ENCODE assay signal across 1 cellular context in the genomic region with DNA sequence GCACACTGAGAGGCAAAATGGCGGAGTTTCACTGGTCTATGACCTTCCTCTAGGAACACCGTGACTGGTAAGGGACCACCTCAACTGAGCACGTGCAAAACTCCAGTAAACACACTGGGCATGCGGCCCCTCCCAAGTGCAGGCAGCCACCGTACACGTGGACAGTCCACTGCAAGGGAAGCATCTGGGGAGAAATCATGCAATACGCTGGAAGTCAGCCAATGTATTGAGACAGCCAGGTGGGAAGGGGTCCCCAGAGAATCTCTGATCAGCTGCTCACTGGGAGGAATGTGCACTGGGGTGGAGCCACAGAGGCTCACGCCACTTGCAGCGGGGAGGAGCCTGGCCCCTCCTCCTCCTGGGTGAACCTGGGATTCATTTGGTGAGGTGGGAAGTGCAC.
TF ChIP-seq lines count a peak whose summit lies in the region.

No MANE protein-coding gene starts in this region.

TF ChIP-seq in K562, 482 proteins besides CTCF, POLR2A, EP300 and RAD21 (continued from another document):
- TF ChIP-seq, protein P1, sequence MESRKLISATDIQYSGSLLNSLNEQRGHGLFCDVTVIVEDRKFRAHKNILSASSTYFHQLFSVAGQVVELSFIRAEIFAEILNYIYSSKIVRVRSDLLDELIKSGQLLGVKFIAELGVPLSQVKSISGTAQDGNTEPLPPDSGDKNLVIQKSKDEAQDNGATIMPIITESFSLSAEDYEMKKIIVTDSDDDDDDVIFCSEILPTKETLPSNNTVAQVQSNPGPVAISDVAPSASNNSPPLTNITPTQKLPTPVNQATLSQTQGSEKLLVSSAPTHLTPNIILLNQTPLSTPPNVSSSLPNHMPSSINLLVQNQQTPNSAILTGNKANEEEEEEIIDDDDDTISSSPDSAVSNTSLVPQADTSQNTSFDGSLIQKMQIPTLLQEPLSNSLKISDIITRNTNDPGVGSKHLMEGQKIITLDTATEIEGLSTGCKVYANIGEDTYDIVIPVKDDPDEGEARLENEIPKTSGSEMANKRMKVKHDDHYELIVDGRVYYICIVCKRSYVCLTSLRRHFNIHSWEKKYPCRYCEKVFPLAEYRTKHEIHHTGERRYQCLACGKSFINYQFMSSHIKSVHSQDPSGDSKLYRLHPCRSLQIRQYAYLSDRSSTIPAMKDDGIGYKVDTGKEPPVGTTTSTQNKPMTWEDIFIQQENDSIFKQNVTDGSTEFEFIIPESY (CRISPR knock-in tag; IDR thresholded peaks at IDR 0.05) = no peak
- TF ChIP-seq TBP (optimal IDR thresholded peaks at IDR 0.05; ENCODE audit: low read depth, low read length) (no peak), BHLHE40 (IDR thresholded peaks at IDR 0.05; ENCODE audit: low read length) (0 out of 2 replicates have a peak, but pooled peaks have one; percentile 12), ZFPM2 (CRISPR knock-in tag; IDR thresholded peaks at IDR 0.05) (no peak), GTF2F1 (IDR thresholded peaks at IDR 0.05; ENCODE audit: low read depth, low read length) (no peak), ZNF24 (IDR thresholded peaks at IDR 0.05) (no peak), NCOA4 (IDR thresholded peaks at IDR 0.05; ENCODE audit: partially characterized antibody) (no peak), KDM1A (IDR thresholded peaks at IDR 0.05) (no peak), ELF1 (tag; IDR thresholded peaks at IDR 0.05) (no peak), ILK (tag; IDR thresholded peaks at IDR 0.05; ENCODE audit: borderline replicate concordance, low read depth) (no peak), NELFE (IDR thresholded peaks at IDR 0.05; ENCODE audit: insufficient read depth, insufficient read length) (no peak), L3MBTL2 (IDR thresholded peaks at IDR 0.05) (peak; percentile 56; the same call in 1 of the 2 replicates)
- TF ChIP-seq, protein P2, sequence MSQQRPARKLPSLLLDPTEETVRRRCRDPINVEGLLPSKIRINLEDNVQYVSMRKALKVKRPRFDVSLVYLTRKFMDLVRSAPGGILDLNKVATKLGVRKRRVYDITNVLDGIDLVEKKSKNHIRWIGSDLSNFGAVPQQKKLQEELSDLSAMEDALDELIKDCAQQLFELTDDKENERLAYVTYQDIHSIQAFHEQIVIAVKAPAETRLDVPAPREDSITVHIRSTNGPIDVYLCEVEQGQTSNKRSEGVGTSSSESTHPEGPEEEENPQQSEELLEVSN (IDR thresholded peaks at IDR 0.05; ENCODE audit: borderline replicate concordance in 1 of 2, extremely low read depth in 1 of 2, insufficient read depth in 1 of 2, insufficient read length in 1 of 2, low read depth in 1 of 2, low read length in 1 of 2, poor library complexity in 1 of 2, severe bottlenecking in 1 of 2) = peak in 1 of 2 experiments; percentile 34
- TF ChIP-seq, protein P3, sequence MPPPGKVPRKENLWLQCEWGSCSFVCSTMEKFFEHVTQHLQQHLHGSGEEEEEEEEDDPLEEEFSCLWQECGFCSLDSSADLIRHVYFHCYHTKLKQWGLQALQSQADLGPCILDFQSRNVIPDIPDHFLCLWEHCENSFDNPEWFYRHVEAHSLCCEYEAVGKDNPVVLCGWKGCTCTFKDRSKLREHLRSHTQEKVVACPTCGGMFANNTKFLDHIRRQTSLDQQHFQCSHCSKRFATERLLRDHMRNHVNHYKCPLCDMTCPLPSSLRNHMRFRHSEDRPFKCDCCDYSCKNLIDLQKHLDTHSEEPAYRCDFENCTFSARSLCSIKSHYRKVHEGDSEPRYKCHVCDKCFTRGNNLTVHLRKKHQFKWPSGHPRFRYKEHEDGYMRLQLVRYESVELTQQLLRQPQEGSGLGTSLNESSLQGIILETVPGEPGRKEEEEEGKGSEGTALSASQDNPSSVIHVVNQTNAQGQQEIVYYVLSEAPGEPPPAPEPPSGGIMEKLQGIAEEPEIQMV (tag; conservative IDR thresholded peaks at IDR 0.05; ENCODE audit: low read depth) = no peak
- TF ChIP-seq, protein P4, sequence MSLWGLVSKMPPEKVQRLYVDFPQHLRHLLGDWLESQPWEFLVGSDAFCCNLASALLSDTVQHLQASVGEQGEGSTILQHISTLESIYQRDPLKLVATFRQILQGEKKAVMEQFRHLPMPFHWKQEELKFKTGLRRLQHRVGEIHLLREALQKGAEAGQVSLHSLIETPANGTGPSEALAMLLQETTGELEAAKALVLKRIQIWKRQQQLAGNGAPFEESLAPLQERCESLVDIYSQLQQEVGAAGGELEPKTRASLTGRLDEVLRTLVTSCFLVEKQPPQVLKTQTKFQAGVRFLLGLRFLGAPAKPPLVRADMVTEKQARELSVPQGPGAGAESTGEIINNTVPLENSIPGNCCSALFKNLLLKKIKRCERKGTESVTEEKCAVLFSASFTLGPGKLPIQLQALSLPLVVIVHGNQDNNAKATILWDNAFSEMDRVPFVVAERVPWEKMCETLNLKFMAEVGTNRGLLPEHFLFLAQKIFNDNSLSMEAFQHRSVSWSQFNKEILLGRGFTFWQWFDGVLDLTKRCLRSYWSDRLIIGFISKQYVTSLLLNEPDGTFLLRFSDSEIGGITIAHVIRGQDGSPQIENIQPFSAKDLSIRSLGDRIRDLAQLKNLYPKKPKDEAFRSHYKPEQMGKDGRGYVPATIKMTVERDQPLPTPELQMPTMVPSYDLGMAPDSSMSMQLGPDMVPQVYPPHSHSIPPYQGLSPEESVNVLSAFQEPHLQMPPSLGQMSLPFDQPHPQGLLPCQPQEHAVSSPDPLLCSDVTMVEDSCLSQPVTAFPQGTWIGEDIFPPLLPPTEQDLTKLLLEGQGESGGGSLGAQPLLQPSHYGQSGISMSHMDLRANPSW (CRISPR knock-in tag; IDR thresholded peaks at IDR 0.05) = no peak
- TF ChIP-seq, protein P5, sequence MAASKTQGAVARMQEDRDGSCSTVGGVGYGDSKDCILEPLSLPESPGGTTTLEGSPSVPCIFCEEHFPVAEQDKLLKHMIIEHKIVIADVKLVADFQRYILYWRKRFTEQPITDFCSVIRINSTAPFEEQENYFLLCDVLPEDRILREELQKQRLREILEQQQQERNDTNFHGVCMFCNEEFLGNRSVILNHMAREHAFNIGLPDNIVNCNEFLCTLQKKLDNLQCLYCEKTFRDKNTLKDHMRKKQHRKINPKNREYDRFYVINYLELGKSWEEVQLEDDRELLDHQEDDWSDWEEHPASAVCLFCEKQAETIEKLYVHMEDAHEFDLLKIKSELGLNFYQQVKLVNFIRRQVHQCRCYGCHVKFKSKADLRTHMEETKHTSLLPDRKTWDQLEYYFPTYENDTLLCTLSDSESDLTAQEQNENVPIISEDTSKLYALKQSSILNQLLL (CRISPR knock-in tag; IDR thresholded peaks at IDR 0.05; ENCODE audit: borderline replicate concordance) = no peak
- TF ChIP-seq, protein P6, sequence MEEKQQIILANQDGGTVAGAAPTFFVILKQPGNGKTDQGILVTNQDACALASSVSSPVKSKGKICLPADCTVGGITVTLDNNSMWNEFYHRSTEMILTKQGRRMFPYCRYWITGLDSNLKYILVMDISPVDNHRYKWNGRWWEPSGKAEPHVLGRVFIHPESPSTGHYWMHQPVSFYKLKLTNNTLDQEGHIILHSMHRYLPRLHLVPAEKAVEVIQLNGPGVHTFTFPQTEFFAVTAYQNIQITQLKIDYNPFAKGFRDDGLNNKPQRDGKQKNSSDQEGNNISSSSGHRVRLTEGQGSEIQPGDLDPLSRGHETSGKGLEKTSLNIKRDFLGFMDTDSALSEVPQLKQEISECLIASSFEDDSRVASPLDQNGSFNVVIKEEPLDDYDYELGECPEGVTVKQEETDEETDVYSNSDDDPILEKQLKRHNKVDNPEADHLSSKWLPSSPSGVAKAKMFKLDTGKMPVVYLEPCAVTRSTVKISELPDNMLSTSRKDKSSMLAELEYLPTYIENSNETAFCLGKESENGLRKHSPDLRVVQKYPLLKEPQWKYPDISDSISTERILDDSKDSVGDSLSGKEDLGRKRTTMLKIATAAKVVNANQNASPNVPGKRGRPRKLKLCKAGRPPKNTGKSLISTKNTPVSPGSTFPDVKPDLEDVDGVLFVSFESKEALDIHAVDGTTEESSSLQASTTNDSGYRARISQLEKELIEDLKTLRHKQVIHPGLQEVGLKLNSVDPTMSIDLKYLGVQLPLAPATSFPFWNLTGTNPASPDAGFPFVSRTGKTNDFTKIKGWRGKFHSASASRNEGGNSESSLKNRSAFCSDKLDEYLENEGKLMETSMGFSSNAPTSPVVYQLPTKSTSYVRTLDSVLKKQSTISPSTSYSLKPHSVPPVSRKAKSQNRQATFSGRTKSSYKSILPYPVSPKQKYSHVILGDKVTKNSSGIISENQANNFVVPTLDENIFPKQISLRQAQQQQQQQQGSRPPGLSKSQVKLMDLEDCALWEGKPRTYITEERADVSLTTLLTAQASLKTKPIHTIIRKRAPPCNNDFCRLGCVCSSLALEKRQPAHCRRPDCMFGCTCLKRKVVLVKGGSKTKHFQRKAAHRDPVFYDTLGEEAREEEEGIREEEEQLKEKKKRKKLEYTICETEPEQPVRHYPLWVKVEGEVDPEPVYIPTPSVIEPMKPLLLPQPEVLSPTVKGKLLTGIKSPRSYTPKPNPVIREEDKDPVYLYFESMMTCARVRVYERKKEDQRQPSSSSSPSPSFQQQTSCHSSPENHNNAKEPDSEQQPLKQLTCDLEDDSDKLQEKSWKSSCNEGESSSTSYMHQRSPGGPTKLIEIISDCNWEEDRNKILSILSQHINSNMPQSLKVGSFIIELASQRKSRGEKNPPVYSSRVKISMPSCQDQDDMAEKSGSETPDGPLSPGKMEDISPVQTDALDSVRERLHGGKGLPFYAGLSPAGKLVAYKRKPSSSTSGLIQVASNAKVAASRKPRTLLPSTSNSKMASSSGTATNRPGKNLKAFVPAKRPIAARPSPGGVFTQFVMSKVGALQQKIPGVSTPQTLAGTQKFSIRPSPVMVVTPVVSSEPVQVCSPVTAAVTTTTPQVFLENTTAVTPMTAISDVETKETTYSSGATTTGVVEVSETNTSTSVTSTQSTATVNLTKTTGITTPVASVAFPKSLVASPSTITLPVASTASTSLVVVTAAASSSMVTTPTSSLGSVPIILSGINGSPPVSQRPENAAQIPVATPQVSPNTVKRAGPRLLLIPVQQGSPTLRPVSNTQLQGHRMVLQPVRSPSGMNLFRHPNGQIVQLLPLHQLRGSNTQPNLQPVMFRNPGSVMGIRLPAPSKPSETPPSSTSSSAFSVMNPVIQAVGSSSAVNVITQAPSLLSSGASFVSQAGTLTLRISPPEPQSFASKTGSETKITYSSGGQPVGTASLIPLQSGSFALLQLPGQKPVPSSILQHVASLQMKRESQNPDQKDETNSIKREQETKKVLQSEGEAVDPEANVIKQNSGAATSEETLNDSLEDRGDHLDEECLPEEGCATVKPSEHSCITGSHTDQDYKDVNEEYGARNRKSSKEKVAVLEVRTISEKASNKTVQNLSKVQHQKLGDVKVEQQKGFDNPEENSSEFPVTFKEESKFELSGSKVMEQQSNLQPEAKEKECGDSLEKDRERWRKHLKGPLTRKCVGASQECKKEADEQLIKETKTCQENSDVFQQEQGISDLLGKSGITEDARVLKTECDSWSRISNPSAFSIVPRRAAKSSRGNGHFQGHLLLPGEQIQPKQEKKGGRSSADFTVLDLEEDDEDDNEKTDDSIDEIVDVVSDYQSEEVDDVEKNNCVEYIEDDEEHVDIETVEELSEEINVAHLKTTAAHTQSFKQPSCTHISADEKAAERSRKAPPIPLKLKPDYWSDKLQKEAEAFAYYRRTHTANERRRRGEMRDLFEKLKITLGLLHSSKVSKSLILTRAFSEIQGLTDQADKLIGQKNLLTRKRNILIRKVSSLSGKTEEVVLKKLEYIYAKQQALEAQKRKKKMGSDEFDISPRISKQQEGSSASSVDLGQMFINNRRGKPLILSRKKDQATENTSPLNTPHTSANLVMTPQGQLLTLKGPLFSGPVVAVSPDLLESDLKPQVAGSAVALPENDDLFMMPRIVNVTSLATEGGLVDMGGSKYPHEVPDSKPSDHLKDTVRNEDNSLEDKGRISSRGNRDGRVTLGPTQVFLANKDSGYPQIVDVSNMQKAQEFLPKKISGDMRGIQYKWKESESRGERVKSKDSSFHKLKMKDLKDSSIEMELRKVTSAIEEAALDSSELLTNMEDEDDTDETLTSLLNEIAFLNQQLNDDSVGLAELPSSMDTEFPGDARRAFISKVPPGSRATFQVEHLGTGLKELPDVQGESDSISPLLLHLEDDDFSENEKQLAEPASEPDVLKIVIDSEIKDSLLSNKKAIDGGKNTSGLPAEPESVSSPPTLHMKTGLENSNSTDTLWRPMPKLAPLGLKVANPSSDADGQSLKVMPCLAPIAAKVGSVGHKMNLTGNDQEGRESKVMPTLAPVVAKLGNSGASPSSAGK (IDR thresholded peaks at IDR 0.05) = peak; percentile 54
- TF ChIP-seq, protein P7, sequence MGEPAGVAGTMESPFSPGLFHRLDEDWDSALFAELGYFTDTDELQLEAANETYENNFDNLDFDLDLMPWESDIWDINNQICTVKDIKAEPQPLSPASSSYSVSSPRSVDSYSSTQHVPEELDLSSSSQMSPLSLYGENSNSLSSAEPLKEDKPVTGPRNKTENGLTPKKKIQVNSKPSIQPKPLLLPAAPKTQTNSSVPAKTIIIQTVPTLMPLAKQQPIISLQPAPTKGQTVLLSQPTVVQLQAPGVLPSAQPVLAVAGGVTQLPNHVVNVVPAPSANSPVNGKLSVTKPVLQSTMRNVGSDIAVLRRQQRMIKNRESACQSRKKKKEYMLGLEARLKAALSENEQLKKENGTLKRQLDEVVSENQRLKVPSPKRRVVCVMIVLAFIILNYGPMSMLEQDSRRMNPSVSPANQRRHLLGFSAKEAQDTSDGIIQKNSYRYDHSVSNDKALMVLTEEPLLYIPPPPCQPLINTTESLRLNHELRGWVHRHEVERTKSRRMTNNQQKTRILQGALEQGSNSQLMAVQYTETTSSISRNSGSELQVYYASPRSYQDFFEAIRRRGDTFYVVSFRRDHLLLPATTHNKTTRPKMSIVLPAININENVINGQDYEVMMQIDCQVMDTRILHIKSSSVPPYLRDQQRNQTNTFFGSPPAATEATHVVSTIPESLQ (CRISPR knock-in tag; IDR thresholded peaks at IDR 0.05) = no peak
- TF ChIP-seq, protein P8, sequence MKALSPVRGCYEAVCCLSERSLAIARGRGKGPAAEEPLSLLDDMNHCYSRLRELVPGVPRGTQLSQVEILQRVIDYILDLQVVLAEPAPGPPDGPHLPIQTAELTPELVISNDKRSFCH (CRISPR knock-in tag; IDR thresholded peaks at IDR 0.05) = no peak
- TF ChIP-seq, protein P8 (tag; IDR thresholded peaks at IDR 0.05) = no peak
- TF ChIP-seq, protein P9, sequence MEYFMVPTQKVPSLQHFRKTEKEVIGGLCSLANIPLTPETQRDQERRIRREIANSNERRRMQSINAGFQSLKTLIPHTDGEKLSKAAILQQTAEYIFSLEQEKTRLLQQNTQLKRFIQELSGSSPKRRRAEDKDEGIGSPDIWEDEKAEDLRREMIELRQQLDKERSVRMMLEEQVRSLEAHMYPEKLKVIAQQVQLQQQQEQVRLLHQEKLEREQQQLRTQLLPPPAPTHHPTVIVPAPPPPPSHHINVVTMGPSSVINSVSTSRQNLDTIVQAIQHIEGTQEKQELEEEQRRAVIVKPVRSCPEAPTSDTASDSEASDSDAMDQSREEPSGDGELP (CRISPR knock-in tag; IDR thresholded peaks at IDR 0.05; ENCODE audit: borderline replicate concordance) = 0 out of 2 replicates have a peak, but pooled peaks have one; percentile 17
